In genomic region chr9:123487944-123488343, GRCh38 we compare ENCODE assay signal across 25 cellular contexts.
"Had no signal": no experiment of that assay in that cellular context is flagged by ENCODE, and none has a peak within 500 bp of the region (broad histone marks: within the 10 kb centered on the region; RNA-seq: fewer than 3 reads in every experiment).

No MANE protein-coding gene starts in this region.

- DNase-seq: activated CD4-positive, alpha-beta T cell treated with anti-CD3 and anti-CD28 coated beads for 48 hours; activated CD4-positive, CD25-positive, alpha-beta regulatory T cell; activated CD8-positive, alpha-beta memory T cell treated with anti-CD3 and anti-CD28 coated beads for 24 hours; activated CD8-positive, alpha-beta memory T cell treated with anti-CD3 and anti-CD28 coated beads, Interleukin-2, amount 50 U/mL, for 48 hours; activated effector memory CD4-positive, alpha-beta T cell treated with anti-CD3 and anti-CD28 coated beads, Interleukin-2, amount 50 U/mL, for 16 hours; activated naive CD4-positive, alpha-beta T cell treated with anti-CD3 and anti-CD28 coated beads, Interleukin-2, amount 50 U/mL, for 16 hours; activated T-cell treated with anti-CD3 and anti-CD28 coated beads, Interleukin-2, amount 50 U/mL, for 72 hours; erythroblast; foreskin melanocyte; kidney glomerular epithelial cell; left ventricle myocardium inferior; mammary epithelial cell; mucosa of descending colon; naive B cell; stimulated activated CD4-positive, alpha-beta T cell treated with anti-CD3 and anti-CD28 coated beads, Interleukin-12 subunit alpha, Interleukin-12 subunit beta, amount 100 ng/mL, for 4 hours; stimulated activated CD4-positive, alpha-beta T cell treated with anti-CD3 and anti-CD28 coated beads, Interleukin-1b, Interleukin-23, amount 100 ng/mL, for 48 hours; stimulated activated CD8-positive, alpha-beta memory T cell treated with anti-CD3 and anti-CD28 coated beads, Interleukin-4, amount 100 ng/mL, for 48 hours; stimulated activated naive CD4-positive, alpha-beta T cell; T-helper 1 cell; T1000; thyroid gland had no signal

- H3K27me3 Mint-ChIP-seq: naive B cell had no signal

- H3K9me3 Mint-ChIP-seq: activated T-cell treated with anti-CD3 and anti-CD28 coated beads, Interleukin-2, amount 50 U/mL, for 72 hours; naive B cell had no signal

- H3K4me3 ChIP-seq: ascending aorta, breast epithelium, coronary artery, left ventricle myocardium inferior, mucosa of descending colon, thyroid gland had no signal

- H3K27ac Mint-ChIP-seq: activated T-cell treated with anti-CD3 and anti-CD28 coated beads, Interleukin-2, amount 50 U/mL, for 72 hours had no signal

- H2AFZ ChIP-seq: parathyroid adenoma had no signal

- H3K79me2 ChIP-seq: parathyroid adenoma had no signal

- H3K36me3 Mint-ChIP-seq: naive B cell had no signal

- H3K36me3 ChIP-seq: ascending aorta, breast epithelium, left ventricle myocardium inferior, thyroid gland had no signal

- H3K4me1 ChIP-seq: ascending aorta, breast epithelium, left ventricle myocardium inferior, parathyroid adenoma, thyroid gland had no signal

- H3K27ac ChIP-seq: ascending aorta, breast epithelium, coronary artery, left ventricle myocardium inferior, parathyroid adenoma, thyroid gland had no signal

- H3K9me3 ChIP-seq: ascending aorta, breast epithelium, left ventricle myocardium inferior, mucosa of descending colon, thyroid gland had no signal

- H3K4me3 Mint-ChIP-seq: activated T-cell treated with anti-CD3 and anti-CD28 coated beads, Interleukin-2, amount 50 U/mL, for 72 hours; naive B cell had no signal

- ATAC-seq: activated T-cell treated with anti-CD3 and anti-CD28 coated beads, Interleukin-2, amount 50 U/mL, for 72 hours; mucosa of descending colon had no signal

- H3K27me3 ChIP-seq: ascending aorta, breast epithelium, thyroid gland had no signal
